1 cellular context compared by ENCODE assay signal in genomic region chr3:101779047-101779807, GRCh38.
TF ChIP-seq lines count a peak whose summit lies in the region.

Gene NXPE3 (plus strand): TSS chr3:101779211. CDS start chr3:101785597, 6,386 bp downstream.

TF ChIP-seq in WTC11, 78 proteins besides CTCF, POLR2A, EP300 and RAD21 (continued from another document and continues in another):
- TF ChIP-seq, protein P1, sequence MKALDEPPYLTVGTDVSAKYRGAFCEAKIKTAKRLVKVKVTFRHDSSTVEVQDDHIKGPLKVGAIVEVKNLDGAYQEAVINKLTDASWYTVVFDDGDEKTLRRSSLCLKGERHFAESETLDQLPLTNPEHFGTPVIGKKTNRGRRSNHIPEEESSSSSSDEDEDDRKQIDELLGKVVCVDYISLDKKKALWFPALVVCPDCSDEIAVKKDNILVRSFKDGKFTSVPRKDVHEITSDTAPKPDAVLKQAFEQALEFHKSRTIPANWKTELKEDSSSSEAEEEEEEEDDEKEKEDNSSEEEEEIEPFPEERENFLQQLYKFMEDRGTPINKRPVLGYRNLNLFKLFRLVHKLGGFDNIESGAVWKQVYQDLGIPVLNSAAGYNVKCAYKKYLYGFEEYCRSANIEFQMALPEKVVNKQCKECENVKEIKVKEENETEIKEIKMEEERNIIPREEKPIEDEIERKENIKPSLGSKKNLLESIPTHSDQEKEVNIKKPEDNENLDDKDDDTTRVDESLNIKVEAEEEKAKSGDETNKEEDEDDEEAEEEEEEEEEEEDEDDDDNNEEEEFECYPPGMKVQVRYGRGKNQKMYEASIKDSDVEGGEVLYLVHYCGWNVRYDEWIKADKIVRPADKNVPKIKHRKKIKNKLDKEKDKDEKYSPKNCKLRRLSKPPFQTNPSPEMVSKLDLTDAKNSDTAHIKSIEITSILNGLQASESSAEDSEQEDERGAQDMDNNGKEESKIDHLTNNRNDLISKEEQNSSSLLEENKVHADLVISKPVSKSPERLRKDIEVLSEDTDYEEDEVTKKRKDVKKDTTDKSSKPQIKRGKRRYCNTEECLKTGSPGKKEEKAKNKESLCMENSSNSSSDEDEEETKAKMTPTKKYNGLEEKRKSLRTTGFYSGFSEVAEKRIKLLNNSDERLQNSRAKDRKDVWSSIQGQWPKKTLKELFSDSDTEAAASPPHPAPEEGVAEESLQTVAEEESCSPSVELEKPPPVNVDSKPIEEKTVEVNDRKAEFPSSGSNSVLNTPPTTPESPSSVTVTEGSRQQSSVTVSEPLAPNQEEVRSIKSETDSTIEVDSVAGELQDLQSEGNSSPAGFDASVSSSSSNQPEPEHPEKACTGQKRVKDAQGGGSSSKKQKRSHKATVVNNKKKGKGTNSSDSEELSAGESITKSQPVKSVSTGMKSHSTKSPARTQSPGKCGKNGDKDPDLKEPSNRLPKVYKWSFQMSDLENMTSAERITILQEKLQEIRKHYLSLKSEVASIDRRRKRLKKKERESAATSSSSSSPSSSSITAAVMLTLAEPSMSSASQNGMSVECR (CRISPR knock-in tag; IDR thresholded peaks at IDR 0.05; ENCODE audit: borderline replicate concordance), result peak; percentile 83
- peak; percentile 59 for TF ChIP-seq ZNF423 (CRISPR knock-in tag; IDR thresholded peaks at IDR 0.05)
- TF ChIP-seq ZNF121 (CRISPR knock-in tag; IDR thresholded peaks at IDR 0.05), result no peak
- TF ChIP-seq ZMAT4 (CRISPR knock-in tag; IDR thresholded peaks at IDR 0.05), result no peak
- no peak for TF ChIP-seq ATF1 (CRISPR knock-in tag; IDR thresholded peaks at IDR 0.05)
- no peak for TF ChIP-seq ETV6 (CRISPR knock-in tag; IDR thresholded peaks at IDR 0.05)
- TF ChIP-seq TEAD1 (CRISPR knock-in tag; IDR thresholded peaks at IDR 0.05), result peak; percentile 87
- peak; percentile 74 for TF ChIP-seq NFYB (CRISPR knock-in tag; conservative IDR thresholded peaks at IDR 0.05; ENCODE audit: low read depth)
- TF ChIP-seq ZNF396 (CRISPR knock-in tag; IDR thresholded peaks at IDR 0.05; ENCODE audit: borderline replicate concordance), result no peak
- no peak for TF ChIP-seq CDX4 (CRISPR knock-in tag; IDR thresholded peaks at IDR 0.05; ENCODE audit: borderline replicate concordance)
- TF ChIP-seq GABPB1 (CRISPR knock-in tag; IDR thresholded peaks at IDR 0.05), result no peak
- TF ChIP-seq MAX (CRISPR knock-in tag; IDR thresholded peaks at IDR 0.05), result peak; percentile 94
- TF ChIP-seq JUN (CRISPR knock-in tag; IDR thresholded peaks at IDR 0.05), result peak; percentile 37; the same call in 1 of the 2 replicates
- TF ChIP-seq ELF4 (CRISPR knock-in tag; IDR thresholded peaks at IDR 0.05; ENCODE audit: low read depth), result no peak
- TF ChIP-seq E2F4 (CRISPR knock-in tag; IDR thresholded peaks at IDR 0.05; ENCODE audit: borderline replicate concordance, low read depth), result no peak
- 0 out of 2 replicates have a peak, but pooled peaks have one; percentile 73 for TF ChIP-seq TP53 (CRISPR knock-in tag; IDR thresholded peaks at IDR 0.05)
- TF ChIP-seq, protein P2, sequence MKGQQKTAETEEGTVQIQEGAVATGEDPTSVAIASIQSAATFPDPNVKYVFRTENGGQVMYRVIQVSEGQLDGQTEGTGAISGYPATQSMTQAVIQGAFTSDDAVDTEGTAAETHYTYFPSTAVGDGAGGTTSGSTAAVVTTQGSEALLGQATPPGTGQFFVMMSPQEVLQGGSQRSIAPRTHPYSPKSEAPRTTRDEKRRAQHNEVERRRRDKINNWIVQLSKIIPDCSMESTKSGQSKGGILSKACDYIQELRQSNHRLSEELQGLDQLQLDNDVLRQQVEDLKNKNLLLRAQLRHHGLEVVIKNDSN (CRISPR knock-in tag; IDR thresholded peaks at IDR 0.05), result peak; percentile 19
- TF ChIP-seq ZNF281 (CRISPR knock-in tag; IDR thresholded peaks at IDR 0.05), result no peak; the same call in 1 of the 2 replicates
- 0 out of 2 replicates have a peak, but pooled peaks have one; percentile 23 for TF ChIP-seq TEAD4 (CRISPR knock-in tag; IDR thresholded peaks at IDR 0.05)
- TF ChIP-seq, protein P3, sequence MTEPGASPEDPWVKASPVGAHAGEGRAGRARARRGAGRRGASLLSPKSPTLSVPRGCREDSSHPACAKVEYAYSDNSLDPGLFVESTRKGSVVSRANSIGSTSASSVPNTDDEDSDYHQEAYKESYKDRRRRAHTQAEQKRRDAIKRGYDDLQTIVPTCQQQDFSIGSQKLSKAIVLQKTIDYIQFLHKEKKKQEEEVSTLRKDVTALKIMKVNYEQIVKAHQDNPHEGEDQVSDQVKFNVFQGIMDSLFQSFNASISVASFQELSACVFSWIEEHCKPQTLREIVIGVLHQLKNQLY (CRISPR knock-in tag; IDR thresholded peaks at IDR 0.05), result no peak
- TF ChIP-seq, protein P4, sequence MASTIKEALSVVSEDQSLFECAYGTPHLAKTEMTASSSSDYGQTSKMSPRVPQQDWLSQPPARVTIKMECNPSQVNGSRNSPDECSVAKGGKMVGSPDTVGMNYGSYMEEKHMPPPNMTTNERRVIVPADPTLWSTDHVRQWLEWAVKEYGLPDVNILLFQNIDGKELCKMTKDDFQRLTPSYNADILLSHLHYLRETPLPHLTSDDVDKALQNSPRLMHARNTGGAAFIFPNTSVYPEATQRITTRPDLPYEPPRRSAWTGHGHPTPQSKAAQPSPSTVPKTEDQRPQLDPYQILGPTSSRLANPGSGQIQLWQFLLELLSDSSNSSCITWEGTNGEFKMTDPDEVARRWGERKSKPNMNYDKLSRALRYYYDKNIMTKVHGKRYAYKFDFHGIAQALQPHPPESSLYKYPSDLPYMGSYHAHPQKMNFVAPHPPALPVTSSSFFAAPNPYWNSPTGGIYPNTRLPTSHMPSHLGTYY (CRISPR knock-in tag; IDR thresholded peaks at IDR 0.05), result no peak
- TF ChIP-seq, protein P5, sequence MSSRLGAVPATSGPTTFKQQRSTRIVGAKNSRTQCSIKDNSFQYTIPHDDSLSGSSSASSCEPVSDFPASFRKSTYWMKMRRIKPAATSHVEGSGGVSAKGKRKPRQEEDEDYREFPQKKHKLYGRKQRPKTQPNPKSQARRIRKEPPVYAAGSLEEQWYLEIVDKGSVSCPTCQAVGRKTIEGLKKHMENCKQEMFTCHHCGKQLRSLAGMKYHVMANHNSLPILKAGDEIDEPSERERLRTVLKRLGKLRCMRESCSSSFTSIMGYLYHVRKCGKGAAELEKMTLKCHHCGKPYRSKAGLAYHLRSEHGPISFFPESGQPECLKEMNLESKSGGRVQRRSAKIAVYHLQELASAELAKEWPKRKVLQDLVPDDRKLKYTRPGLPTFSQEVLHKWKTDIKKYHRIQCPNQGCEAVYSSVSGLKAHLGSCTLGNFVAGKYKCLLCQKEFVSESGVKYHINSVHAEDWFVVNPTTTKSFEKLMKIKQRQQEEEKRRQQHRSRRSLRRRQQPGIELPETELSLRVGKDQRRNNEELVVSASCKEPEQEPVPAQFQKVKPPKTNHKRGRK (CRISPR knock-in tag; IDR thresholded peaks at IDR 0.05; ENCODE audit: borderline replicate concordance), result no peak
- peak; percentile 63; the same call in 1 of the 2 replicates for TF ChIP-seq ZNF232 (CRISPR knock-in tag; IDR thresholded peaks at IDR 0.05)
- TF ChIP-seq, protein P6, sequence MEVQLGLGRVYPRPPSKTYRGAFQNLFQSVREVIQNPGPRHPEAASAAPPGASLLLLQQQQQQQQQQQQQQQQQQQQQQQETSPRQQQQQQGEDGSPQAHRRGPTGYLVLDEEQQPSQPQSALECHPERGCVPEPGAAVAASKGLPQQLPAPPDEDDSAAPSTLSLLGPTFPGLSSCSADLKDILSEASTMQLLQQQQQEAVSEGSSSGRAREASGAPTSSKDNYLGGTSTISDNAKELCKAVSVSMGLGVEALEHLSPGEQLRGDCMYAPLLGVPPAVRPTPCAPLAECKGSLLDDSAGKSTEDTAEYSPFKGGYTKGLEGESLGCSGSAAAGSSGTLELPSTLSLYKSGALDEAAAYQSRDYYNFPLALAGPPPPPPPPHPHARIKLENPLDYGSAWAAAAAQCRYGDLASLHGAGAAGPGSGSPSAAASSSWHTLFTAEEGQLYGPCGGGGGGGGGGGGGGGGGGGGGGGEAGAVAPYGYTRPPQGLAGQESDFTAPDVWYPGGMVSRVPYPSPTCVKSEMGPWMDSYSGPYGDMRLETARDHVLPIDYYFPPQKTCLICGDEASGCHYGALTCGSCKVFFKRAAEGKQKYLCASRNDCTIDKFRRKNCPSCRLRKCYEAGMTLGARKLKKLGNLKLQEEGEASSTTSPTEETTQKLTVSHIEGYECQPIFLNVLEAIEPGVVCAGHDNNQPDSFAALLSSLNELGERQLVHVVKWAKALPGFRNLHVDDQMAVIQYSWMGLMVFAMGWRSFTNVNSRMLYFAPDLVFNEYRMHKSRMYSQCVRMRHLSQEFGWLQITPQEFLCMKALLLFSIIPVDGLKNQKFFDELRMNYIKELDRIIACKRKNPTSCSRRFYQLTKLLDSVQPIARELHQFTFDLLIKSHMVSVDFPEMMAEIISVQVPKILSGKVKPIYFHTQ (CRISPR knock-in tag; IDR thresholded peaks at IDR 0.05), result no peak
- no peak for TF ChIP-seq FOXJ3 (CRISPR knock-in tag; IDR thresholded peaks at IDR 0.05; ENCODE audit: borderline replicate concordance)
- 0 out of 2 replicates have a peak, but pooled peaks have one; percentile 60 for TF ChIP-seq ZBTB21 (CRISPR knock-in tag; IDR thresholded peaks at IDR 0.05; ENCODE audit: borderline replicate concordance)
- peak; percentile 90 for TF ChIP-seq ZNF219 (CRISPR knock-in tag; IDR thresholded peaks at IDR 0.05; ENCODE audit: borderline replicate concordance)
- no peak for TF ChIP-seq NR3C1 (CRISPR knock-in tag; conservative IDR thresholded peaks at IDR 0.05; ENCODE audit: low read depth)
- TF ChIP-seq SMAD4 (CRISPR knock-in tag; IDR thresholded peaks at IDR 0.05), result 0 out of 2 replicates have a peak, but pooled peaks have one; percentile 42
- no peak for TF ChIP-seq STAT6 (CRISPR knock-in tag; conservative IDR thresholded peaks at IDR 0.05; ENCODE audit: low read depth)
- peak; percentile 56; the same call in 1 of the 2 replicates for TF ChIP-seq FOXP1 (CRISPR knock-in tag; IDR thresholded peaks at IDR 0.05; ENCODE audit: borderline replicate concordance)
